Comparison of ENCODE assay signal across 8 cellular contexts in the genomic region with DNA sequence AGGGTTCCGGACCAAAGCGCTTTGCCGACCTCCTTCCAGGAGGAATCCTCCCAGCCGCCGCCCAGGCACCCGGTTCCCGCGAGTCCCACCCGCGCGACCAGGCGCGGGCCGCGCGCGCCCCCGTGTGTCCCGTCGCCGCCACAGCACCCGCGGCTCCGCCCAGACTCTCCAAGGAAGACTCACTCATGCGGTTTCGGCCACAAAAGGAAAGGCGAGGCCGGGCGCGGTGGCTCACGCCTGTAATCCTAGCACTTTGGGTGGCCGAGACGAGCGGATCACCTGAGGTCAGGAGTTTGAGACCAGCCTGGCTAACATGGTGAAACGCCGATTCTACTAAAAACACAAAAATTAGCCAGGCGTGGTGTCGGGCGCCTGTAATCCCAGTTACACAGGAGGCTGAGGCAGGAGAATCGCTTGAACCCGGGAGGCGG. TPM values are rescaled to one million over a fixed set of nuclear protein-coding genes. Genes with fewer than 3 reads are reported as not detected.
DNase-seq lines count a peak whose midpoint lies in the region; ATAC-seq and TF ChIP-seq lines count a peak whose summit lies in the region.

No MANE protein-coding gene starts in this region.

- peak overlapping the region; percentile 87 for H2AFZ ChIP-seq in Karpas-422 (ENCODE audit: low read length)

- no peaks in the 10 kb centered on the region for H4K20me1 ChIP-seq in Karpas-422 (ENCODE audit: insufficient read depth, low read depth, low read length)

- H3K27ac ChIP-seq in Karpas-422 (ENCODE audit: low read length) (no peak overlapping the region), SK-N-MC (no peak overlapping the region), aorta (ENCODE audit: low read depth in 1 of 2, low read length in 2 of 2) (no peak overlapping the region)

- H3K4me3 ChIP-seq in Karpas-422 (ENCODE audit: low read length) (peak overlapping the region; percentile 57; the same call in 1 of the 2 replicates), SK-N-MC (peak overlapping the region; percentile 66), aorta (ENCODE audit: low read length in 2 of 2) (no peak overlapping the region)

- no peaks in the 10 kb centered on the region for H3K9me3 Mint-ChIP-seq in activated naive CD4-positive, alpha-beta T cell treated with anti-CD3 and anti-CD28 coated beads, Interleukin-2, amount 10 ng/mL, durations not matched to agents 7 days and 5 days
- no peaks in the 10 kb centered on the region for H3K9me3 Mint-ChIP-seq in progenitor cell of endocrine pancreas (ENCODE audit: low read depth)

- ATAC-seq in aorta (ENCODE audit: low FRiP score): peak; percentile 73

- peaks cover 48% of the 10 kb centered on the region for H3K27me3 Mint-ChIP-seq in activated naive CD4-positive, alpha-beta T cell treated with anti-CD3 and anti-CD28 coated beads, Interleukin-2, amount 10 ng/mL, durations not matched to agents 7 days and 5 days
- H3K27me3 Mint-ChIP-seq in progenitor cell of endocrine pancreas: peaks cover 6% of the 10 kb centered on the region

- H3K4me3 Mint-ChIP-seq in activated naive CD4-positive, alpha-beta T cell treated with anti-CD3 and anti-CD28 coated beads, Interleukin-2, amount 10 ng/mL, durations not matched to agents 7 days and 5 days: peak overlapping the region; percentile 38
- no peak overlapping the region for H3K4me3 Mint-ChIP-seq in progenitor cell of endocrine pancreas (ENCODE audit: low read depth)

- H3K4me1 ChIP-seq in Karpas-422 (ENCODE audit: low read length): peaks cover 35% of the 10 kb centered on the region
- H3K4me1 ChIP-seq in aorta (ENCODE audit: control insufficient read depth in 1 of 2, insufficient read depth in 2 of 2, low read length in 2 of 2): no peaks in the 10 kb centered on the region

- H3K4me1 Mint-ChIP-seq in activated naive CD4-positive, alpha-beta T cell treated with anti-CD3 and anti-CD28 coated beads, Interleukin-2, amount 10 ng/mL, durations not matched to agents 7 days and 5 days: peaks cover 30% of the 10 kb centered on the region
- H3K4me1 Mint-ChIP-seq in progenitor cell of endocrine pancreas (ENCODE audit: low read depth): peaks cover 15% of the 10 kb centered on the region

- no peak overlapping the region for H3K27ac Mint-ChIP-seq in activated naive CD4-positive, alpha-beta T cell treated with anti-CD3 and anti-CD28 coated beads, Interleukin-2, amount 10 ng/mL, durations not matched to agents 7 days and 5 days
- peak overlapping the region; percentile 84 for H3K27ac Mint-ChIP-seq in progenitor cell of endocrine pancreas

- H3K79me2 ChIP-seq in Karpas-422 (ENCODE audit: low read length): peaks cover 15% of the 10 kb centered on the region

- H3K9me2 ChIP-seq in Karpas-422 (replicated peaks; ENCODE audit: insufficient read depth, low read length): no peaks in the 10 kb centered on the region

- H3K9me3 ChIP-seq in Karpas-422 (ENCODE audit: low read length) (no peaks in the 10 kb centered on the region), SK-N-MC (ENCODE audit: low read depth, low read length) (no peaks in the 10 kb centered on the region), aorta (ENCODE audit: control insufficient read depth, low read length) (no peaks in the 10 kb centered on the region)

- CTCF ChIA-PET in activated naive CD4-positive, alpha-beta T cell treated with anti-CD3 and anti-CD28 coated beads, Interleukin-2, amount 10 ng/mL, durations not matched to agents 7 days and 5 days (lab: Charles Lee): interaction anchor here (0.6 to 1.2 kb wide), 4 partner anchors 19 to 57 kb away, joined by 3 read pairs; no protein-coding TSS in a partner anchor

- intact Hi-C loops in head of caudate nucleus (cut with DNase I): no loop called here
- intact Hi-C loops in aorta (cut with DNase I): no loop called here

- H3K36me3 Mint-ChIP-seq in activated naive CD4-positive, alpha-beta T cell treated with anti-CD3 and anti-CD28 coated beads, Interleukin-2, amount 10 ng/mL, durations not matched to agents 7 days and 5 days: no peaks in the 10 kb centered on the region
- no peaks in the 10 kb centered on the region for H3K36me3 Mint-ChIP-seq in progenitor cell of endocrine pancreas (ENCODE audit: insufficient read depth)

- H3K36me3 ChIP-seq in Karpas-422 (ENCODE audit: insufficient read depth, low read length): no peaks in the 10 kb centered on the region
- no peaks in the 10 kb centered on the region for H3K36me3 ChIP-seq in SK-N-MC (ENCODE audit: insufficient read depth, low read length)
- no peaks in the 10 kb centered on the region for H3K36me3 ChIP-seq in aorta (ENCODE audit: control insufficient read depth in 1 of 2, insufficient read depth in 2 of 2, low read length in 1 of 2)

- WGBS in aorta, 2 donors: 9 to 10% methylated on average over 42 of the region's 42 CpGs

- DNase-seq in NCI-H1105 treated with DMSO at 0.1 percent for 48 hours (lab: John Stamatoyannopoulos, UW): peak; percentile 45
- no peak for DNase-seq in NCI-H1105 (lab: John Stamatoyannopoulos, UW)
- DNase-seq in Karpas-422: peak; percentile 87
- DNase-seq in SK-N-MC (ENCODE audit: low read depth, low spot score): no peak
- DNase-seq in activated naive CD4-positive, alpha-beta T cell treated with anti-CD3 and anti-CD28 coated beads, Interleukin-2, amount 10 ng/mL, durations not matched to agents 7 days and 5 days: peak; percentile 79
- DNase-seq in head of caudate nucleus: peak; percentile 53 to 93 (median 84)
- peak; percentile 81 for DNase-seq in progenitor cell of endocrine pancreas (ENCODE audit: low spot score, unreplicated experiment)
- peak; percentile 86 to 95 for DNase-seq in aorta

- no peaks in the 10 kb centered on the region for H3K27me3 ChIP-seq in Karpas-422 (ENCODE audit: low read length)
- H3K27me3 ChIP-seq in aorta (ENCODE audit: control insufficient read depth in 1 of 2, insufficient read depth in 2 of 2, low read length in 1 of 2): no peaks in the 10 kb centered on the region

- peak overlapping the region; percentile 59 for H3K9ac ChIP-seq in Karpas-422 (ENCODE audit: low read length)
- H3K9ac ChIP-seq in SK-N-MC (ENCODE audit: insufficient read length): no peak overlapping the region

- peak overlapping the region; percentile 73 for H3K4me2 ChIP-seq in Karpas-422 (ENCODE audit: low read depth, low read length, poor library complexity, severe bottlenecking)

- peak; percentile 91 for TF ChIP-seq CTCF in progenitor cell of endocrine pancreas (IDR thresholded peaks at IDR 0.05; ENCODE audit: unreplicated experiment)

RNA-seq across cellular contexts. Expression of a gene that starts 3.5 kb away (rescaled TPM):
- total RNA-seq in Karpas-422 (2014; rRNA removed; shearing (Covaris generic); ENCODE audit: low replicate concordance): 17.6 and 30.3 TPM in 2 replicates
- 33.7 and 36.5 TPM in 2 replicates for total RNA-seq in progenitor cell of endocrine pancreas
- 1 to 10 TPM; 1.5 to 2.4 TPM for total RNA-seq in aorta
- polyA plus RNA-seq in aorta: 1 to 10 TPM; 1.1 to 2.4 TPM

RNA-seq across cellular contexts. Expression of a gene that starts 14.6 kb away (rescaled TPM):
- total RNA-seq in Karpas-422 (2014; rRNA removed; shearing (Covaris generic); ENCODE audit: low replicate concordance): 30.7 and 44.0 TPM in 2 replicates
- total RNA-seq in progenitor cell of endocrine pancreas (13.0 and 13.1 TPM in 2 replicates), aorta (1 to 10 TPM; 4.0 to 5.7 TPM)
- polyA plus RNA-seq in aorta: 1 to 10 TPM; 1.5 to 2.6 TPM

RNA-seq across cellular contexts. Expression of a gene that starts 19.6 kb away (rescaled TPM):
- 3.4 and 8.5 TPM in 2 replicates for total RNA-seq in Karpas-422 (2014; rRNA removed; shearing (Covaris generic); ENCODE audit: low replicate concordance)
- total RNA-seq in progenitor cell of endocrine pancreas (0.31 and 0.47 TPM in 2 replicates), aorta (not detected)
- polyA plus RNA-seq in aorta: not detected

RNA-seq across cellular contexts. Expression of a gene that starts 29.0 kb away (rescaled TPM):
- total RNA-seq in Karpas-422 (2014; rRNA removed; shearing (Covaris generic); ENCODE audit: low replicate concordance): not detected in 2 replicates
- total RNA-seq in progenitor cell of endocrine pancreas (2.2 and 2.9 TPM in 2 replicates), aorta (under 1 TPM in 1 of 2 donors, not detected in 1; 0.18 TPM)
- under 1 TPM in 1 of 2 donors, not detected in 1; 0.20 TPM for polyA plus RNA-seq in aorta

RNA-seq across cellular contexts. Expression of a gene that starts 34.3 kb away (rescaled TPM):
- total RNA-seq in Karpas-422 (2014; rRNA removed; shearing (Covaris generic); ENCODE audit: low replicate concordance): not detected in 2 replicates
- total RNA-seq in progenitor cell of endocrine pancreas: 563 and 578 TPM in 2 replicates
- not detected for total RNA-seq in aorta
- not detected for polyA plus RNA-seq in aorta

Comparison
In these comparisons a context has a peak if more than half of its experiments do, and no peak if none do; other contexts are left out.
1. DNase-seq: peak in NCI-H1105 treated with DMSO at 0.1 percent for 48 hours (single experiment), Karpas-422 (single experiment), activated naive CD4-positive, alpha-beta T cell treated with anti-CD3 and anti-CD28 coated beads, Interleukin-2, amount 10 ng/mL, durations not matched to agents 7 days and 5 days (single experiment), head of caudate nucleus (42 of 42), progenitor cell of endocrine pancreas (single experiment) and aorta (2 of 2); none in NCI-H1105 (single experiment) and SK-N-MC (single experiment).
2. H3K4me3 ChIP-seq: peak in Karpas-422 (single experiment) and SK-N-MC (single experiment); none in aorta (0 of 2).